Comparison of ENCODE assay signal across 10 cellular contexts in genomic region chr1:168466703-168467081, GRCh38.
DNase-seq lines count a peak whose midpoint lies in the region; ATAC-seq, FAIRE-seq and TF ChIP-seq lines count a peak whose summit lies in the region.
"Had no signal": no experiment of that assay in that cellular context is flagged by ENCODE, and none has a peak within 500 bp of the region (broad histone marks: within the 10 kb centered on the region; RNA-seq: fewer than 3 reads in every experiment).

No MANE protein-coding gene starts in this region.

- no peak overlapping the region for H3K9ac ChIP-seq in mucosa of rectum (ENCODE audit: low read depth in 1 of 2, low read length in 2 of 2)

- H3K4me3 ChIP-seq in mucosa of rectum (ENCODE audit: low read length in 2 of 2): no peak overlapping the region

- TF ChIP-seq CTCF in progenitor cell of endocrine pancreas (IDR thresholded peaks at IDR 0.05; ENCODE audit: unreplicated experiment): no peak

- H3K9me3 Mint-ChIP-seq in progenitor cell of endocrine pancreas (ENCODE audit: low read depth): peaks cover 5% of the 10 kb centered on the region

- ATAC-seq in GM21423 (IDR thresholded peaks at IDR 0.05; ENCODE audit: unreplicated experiment) (peak; percentile 43), GM19328 (IDR thresholded peaks at IDR 0.05; ENCODE audit: unreplicated experiment) (no peak)

- H3K27me3 Mint-ChIP-seq in progenitor cell of endocrine pancreas: no peaks in the 10 kb centered on the region

- TF ChIP-seq POLR2A in GM12891 (IDR thresholded peaks at IDR 0.05; ENCODE audit: low read depth, low read length): no peak

- peaks cover 2% of the 10 kb centered on the region for H3K36me3 Mint-ChIP-seq in progenitor cell of endocrine pancreas (ENCODE audit: insufficient read depth)

- H3K4me1 Mint-ChIP-seq in progenitor cell of endocrine pancreas (ENCODE audit: low read depth): peaks cover 11% of the 10 kb centered on the region

- no peak for DNase-seq in GM12891 (ENCODE audit: insufficient read length, low spot score)
- DNase-seq in NOMO-1 treated with DMSO at 0.1 percent for 48 hours (lab: John Stamatoyannopoulos, UW; ENCODE audit: unreplicated experiment): peak; percentile 69
- DNase-seq in effector CD8-positive, alpha-beta T cell (lab: John Stamatoyannopoulos, UW): no peak
- DNase-seq in progenitor cell of endocrine pancreas (ENCODE audit: low spot score, unreplicated experiment): no peak
- DNase-seq in NCI-H1105 treated with DMSO at 0.1 percent for 48 hours (lab: John Stamatoyannopoulos, UW): no peak
- DNase-seq: activated B cell treated with CpG ODN at 0.5 μM for 24 hours, H7 had no signal

- no peaks in the 10 kb centered on the region for H3K9me3 ChIP-seq in mucosa of rectum (ENCODE audit: control insufficient read depth in 2 of 2, low read length in 2 of 2)

- H3K4me1 ChIP-seq in mucosa of rectum (ENCODE audit: control insufficient read depth in 2 of 2, insufficient read depth in 2 of 2, low read length in 2 of 2): peaks cover 20 to 26% of the 10 kb centered on the region in 2 donors

- H3K27ac ChIP-seq in mucosa of rectum (ENCODE audit: low read depth in 2 of 2, low read length in 2 of 2): peak overlapping the region; percentile 11 to 25

- no peak overlapping the region for H3K4me3 Mint-ChIP-seq in progenitor cell of endocrine pancreas (ENCODE audit: low read depth)
- H3K4me3 Mint-ChIP-seq: activated B cell treated with CpG ODN at 0.5 μM for 24 hours had no signal

- H3K36me3 ChIP-seq in mucosa of rectum (ENCODE audit: control insufficient read depth in 2 of 2, insufficient read depth in 2 of 2, low read length in 2 of 2): no peaks in the 10 kb centered on the region

- no peaks in the 10 kb centered on the region for H3K27me3 ChIP-seq in mucosa of rectum (ENCODE audit: control insufficient read depth in 2 of 2, insufficient read depth in 2 of 2, low read length in 2 of 2)

- peak; percentile 73 for FAIRE-seq in GM12891 (lab: Jason Lieb, UNC)

- no peak overlapping the region for H3K27ac Mint-ChIP-seq in progenitor cell of endocrine pancreas
- H3K27ac Mint-ChIP-seq: activated B cell treated with CpG ODN at 0.5 μM for 24 hours had no signal

TF ChIP-seq in GM12891, 5 proteins besides CTCF, POLR2A, EP300 and RAD21:
- no peak for TF ChIP-seq POU2F2 (IDR thresholded peaks at IDR 0.05; ENCODE audit: low read depth, low read length)
- peak; percentile 96 for TF ChIP-seq SPI1 (IDR thresholded peaks at IDR 0.05; ENCODE audit: low read depth, low read length)
- no peak for TF ChIP-seq POLR2AphosphoS5 (IDR thresholded peaks at IDR 0.05; ENCODE audit: low read depth, low read length)
